Comparison of ENCODE assay signal across 29 cellular contexts in the genomic region with DNA sequence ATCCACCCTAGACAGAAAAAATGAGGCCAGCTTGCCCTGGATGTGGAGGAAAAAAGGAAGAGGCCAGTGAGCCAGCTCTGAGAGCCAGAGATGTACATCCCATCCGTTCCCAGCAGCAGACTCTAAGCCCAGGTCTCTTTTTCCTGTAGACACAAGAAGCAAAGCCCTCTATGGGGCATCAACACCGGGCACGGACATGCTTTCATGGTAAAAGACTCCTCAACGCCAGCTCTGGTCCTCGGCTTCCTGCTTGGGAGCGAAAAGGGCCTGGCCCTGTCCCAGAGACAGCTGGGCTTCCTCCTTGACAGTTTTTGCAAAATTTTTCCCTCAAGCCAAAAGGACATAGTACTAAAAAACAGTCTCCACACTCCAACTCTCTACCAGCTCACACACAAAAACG. TPM values are rescaled to one million over a fixed set of nuclear protein-coding genes. Genes with fewer than 3 reads are reported as not detected.
"Had no signal": no experiment of that assay in that cellular context is flagged by ENCODE, and none has a peak within 500 bp of the region (broad histone marks: within the 10 kb centered on the region; RNA-seq: fewer than 3 reads in every experiment).

No MANE protein-coding gene starts in this region.

- H3K9me3 ChIP-seq: colonic mucosa, esophagus squamous epithelium, left lung, neutrophil, pancreas, sigmoid colon, stomach, thyroid gland, vagina had no signal

- H3K27me3 Mint-ChIP-seq: memory B cell; naive B cell; natural killer cell treated with Interleukin-12 subunit alpha and Interleukin-12 subunit beta and Interleukin-15 and Interleukin-18, amount 100 ng/mL, for 72 hours had no signal

- H3K27ac ChIP-seq: colonic mucosa, esophagus squamous epithelium, left lung, neutrophil, pancreas, sigmoid colon, stomach, thyroid gland, vagina had no signal

- H3K4me1 Mint-ChIP-seq: memory B cell, naive B cell, neural crest cell had no signal

- H3K4me3 Mint-ChIP-seq: memory B cell; naive B cell; natural killer cell treated with Interleukin-12 subunit alpha and Interleukin-12 subunit beta and Interleukin-15 and Interleukin-18, amount 100 ng/mL, for 72 hours; neural crest cell; stimulated activated effector memory CD8-positive, alpha-beta T cell treated with anti-CD3 and anti-CD28 coated beads, Interleukin-12 subunit alpha, Interleukin-12 subunit beta, amount 100 ng/mL, for 72 hours had no signal

- DNase-seq: colonic mucosa; effector memory CD4-positive, alpha-beta T cell; erythroblast; esophagus squamous epithelium; foreskin melanocyte; glutamatergic neuron; kidney; left lung; naive B cell; pancreas; retina; sigmoid colon; stimulated activated CD4-positive, alpha-beta T cell treated with anti-CD3 and anti-CD28 coated beads, Interleukin-2, amount 100 ng/mL, for 24 hours; stimulated activated CD4-positive, alpha-beta T cell treated with anti-CD3 and anti-CD28 coated beads, Interleukin-4, amount 100 ng/mL, for 24 hours; stimulated activated naive CD4-positive, alpha-beta T cell treated with Interleukin-2 at 50 U/mL for 16 hours; stomach; thyroid gland; trophoblast cell had no signal

- H3K27ac Mint-ChIP-seq: memory B cell; natural killer cell treated with Interleukin-12 subunit alpha and Interleukin-12 subunit beta and Interleukin-15 and Interleukin-18, amount 100 ng/mL, for 72 hours had no signal

- H3K4me3 ChIP-seq: colonic mucosa, esophagus squamous epithelium, left lung, lung, pancreas, sigmoid colon, stomach, thyroid gland, vagina had no signal

- H3K27me3 ChIP-seq: colonic mucosa, esophagus squamous epithelium, left lung, neutrophil, pancreas, sigmoid colon, stomach, thyroid gland, vagina had no signal

- H3K4me1 ChIP-seq: colonic mucosa, pancreas, sigmoid colon, stomach, thyroid gland, vagina had no signal

- H3K9me3 Mint-ChIP-seq: memory B cell; naive B cell; natural killer cell treated with Interleukin-12 subunit alpha and Interleukin-12 subunit beta and Interleukin-15 and Interleukin-18, amount 100 ng/mL, for 72 hours; neural crest cell; stimulated activated effector memory CD8-positive, alpha-beta T cell treated with anti-CD3 and anti-CD28 coated beads, Interleukin-12 subunit alpha, Interleukin-12 subunit beta, amount 100 ng/mL, for 72 hours had no signal

- ATAC-seq: left lung; natural killer cell treated with Interleukin-12 subunit alpha and Interleukin-12 subunit beta and Interleukin-15 and Interleukin-18, amount 100 ng/mL, for 72 hours; pancreas; stimulated activated effector memory CD8-positive, alpha-beta T cell treated with anti-CD3 and anti-CD28 coated beads, Interleukin-12 subunit alpha, Interleukin-12 subunit beta, amount 100 ng/mL, for 72 hours had no signal

RNA-seq across cellular contexts. Expression of a gene that starts 35.3 kb away (rescaled TPM):
- total RNA-seq: dermis blood vessel endothelial cell; kidney; mononuclear cell; natural killer cell treated with Interleukin-12 subunit alpha and Interleukin-12 subunit beta and Interleukin-15 and Interleukin-18, amount 100 ng/mL, for 72 hours; pancreas; posterior vena cava; pulmonary artery endothelial cell; thyroid gland; vagina had no signal
